17 cellular contexts compared by ENCODE assay signal in genomic region chr12:39605501-39605900, GRCh38. TPM values are rescaled to one million over a fixed set of nuclear protein-coding genes. Genes with fewer than 3 reads are reported as not detected.
DNase-seq lines count a peak whose midpoint lies in the region; FAIRE-seq and TF ChIP-seq lines count a peak whose summit lies in the region.
"Had no signal": no experiment of that assay in that cellular context is flagged by ENCODE, and none has a peak within 500 bp of the region (broad histone marks: within the 10 kb centered on the region; RNA-seq: fewer than 3 reads in every experiment).

No MANE protein-coding gene starts in this region.

- peak overlapping the region; percentile 15; the same call in 1 of the 2 replicates for H3K4me3 ChIP-seq in ACC112 (ENCODE audit: low read depth, low read length)
- no peak overlapping the region for H3K4me3 ChIP-seq in astrocyte of the cerebellum (ENCODE audit: low read depth, low read length)
- H3K4me3 ChIP-seq: testis had no signal

- peak; percentile 74 for FAIRE-seq in H54 (lab: Jason Lieb, UNC)
- FAIRE-seq: islet of Langerhans had no signal

- H3K79me2 ChIP-seq in ACC112 (ENCODE audit: control insufficient read depth, insufficient read depth, low read length, unreplicated experiment), result no peaks in the 10 kb centered on the region

- peak overlapping the region; percentile 48 for H3K27ac ChIP-seq in ACC112 (ENCODE audit: low read depth, low read length)
- H3K27ac ChIP-seq: testis had no signal

- no peak overlapping the region for H2AFZ ChIP-seq in ACC112 (ENCODE audit: low read length, unreplicated experiment)

- no peaks in the 10 kb centered on the region for H3K36me3 ChIP-seq in ACC112 (ENCODE audit: insufficient read depth, low read length)

- peaks cover 17% of the 10 kb centered on the region for H3K4me1 ChIP-seq in ACC112 (ENCODE audit: control insufficient read depth, insufficient read depth, low read length, unreplicated experiment)
- H3K4me1 ChIP-seq: testis had no signal

- in situ Hi-C loops in astrocyte of the cerebellum (cut with HindIII; ENCODE audit: low sequenced_read_pairs), result no loop called here

- DNase-seq in H54 (ENCODE audit: insufficient read length, low spot score), result no peak
- peak; percentile 80 for DNase-seq in astrocyte of the cerebellum (ENCODE audit: low read depth)
- peak; percentile 79 for DNase-seq in iris pigment epithelial cell (ENCODE audit: low read depth)
- DNase-seq in GM20000 (ENCODE audit: low spot score), result no peak
- no peak for DNase-seq in stimulated activated CD4-positive, alpha-beta T cell treated with anti-CD3 and anti-CD28 coated beads, Interleukin-4, amount 100 ng/mL, for 4 hours
- no peak for DNase-seq in SKM-1 treated with dmso at 0.1 percent for 144 hours (lab: John Stamatoyannopoulos, UW; ENCODE audit: unreplicated experiment)
- no peak for DNase-seq in HT-29 (ENCODE audit: low spot score)
- DNase-seq: activated CD4-positive, alpha-beta T cell treated with anti-CD3 and anti-CD28 coated beads for 48 hours; DMS79 treated with DMSO at 0.1 percent for 48 hours; effector memory CD4-positive, alpha-beta T cell; HFFc6; Kasumi-1; NCI-H748 treated with DMSO at 0.1 percent for 48 hours; testis had no signal

- no peak for TF ChIP-seq POLR2A in H54 (IDR thresholded peaks at IDR 0.05; ENCODE audit: low read depth, low read length)

- H3K27me3 ChIP-seq in ACC112 (ENCODE audit: insufficient read depth, low read length), result no peaks in the 10 kb centered on the region
- H3K27me3 ChIP-seq: testis had no signal

- TF ChIP-seq CTCF in astrocyte of the cerebellum (IDR thresholded peaks at IDR 0.05; ENCODE audit: low read depth, low read length, missing control alignments) (no peak), GM20000 (IDR thresholded peaks at IDR 0.05; ENCODE audit: extremely low read depth, missing control alignments) (no peak)

RNA-seq across cellular contexts. Expression of gene ABCD2, which starts 14.1 kb away (rescaled TPM):
- not detected in 2 replicates for total RNA-seq in HT-29 (2014; rRNA removed; shearing (Covaris generic))
- total RNA-seq: HFFc6, progenitor cell of endocrine pancreas had no signal

Comparison
In these comparisons a context has a peak if more than half of its experiments do, and no peak if none do; other contexts are left out.
1. DNase-seq: peak in astrocyte of the cerebellum (single experiment) and iris pigment epithelial cell (single experiment); none in H54 (single experiment), GM20000 (single experiment), stimulated activated CD4-positive, alpha-beta T cell treated with anti-CD3 and anti-CD28 coated beads, Interleukin-4, amount 100 ng/mL, for 4 hours (0 of 2), SKM-1 treated with dmso at 0.1 percent for 144 hours (single experiment) and HT-29 (single experiment).